24 cellular contexts compared by ENCODE assay signal in the genomic region with DNA sequence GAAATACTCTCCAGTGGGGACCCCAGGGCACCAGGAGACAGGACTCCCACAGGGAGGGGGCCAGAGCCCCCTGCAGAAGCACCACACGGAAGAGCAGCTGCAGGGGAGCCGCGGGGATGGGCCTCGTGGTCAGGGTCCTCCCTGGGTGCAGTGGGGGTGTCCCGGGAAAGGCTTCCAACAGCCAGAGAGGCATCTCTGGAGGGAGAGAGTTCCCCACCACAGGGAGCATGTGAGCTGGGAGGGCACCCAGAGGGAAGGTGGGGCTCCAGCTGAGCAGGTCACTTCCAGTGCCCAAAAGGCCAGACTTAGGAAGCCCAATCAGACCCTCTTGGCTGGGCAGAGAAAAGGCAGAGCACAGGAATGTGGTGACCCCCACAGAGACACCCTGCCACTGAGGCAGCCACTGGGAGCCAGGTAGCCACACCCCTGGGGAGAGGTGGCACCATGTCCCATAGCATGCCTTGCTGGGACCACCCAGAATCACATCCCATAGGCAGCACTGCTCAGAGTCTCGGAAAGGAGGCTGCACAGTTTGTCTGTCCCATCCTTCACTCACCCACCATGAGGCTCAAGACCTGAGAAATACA. TPM values are rescaled to one million over a fixed set of nuclear protein-coding genes. Genes with fewer than 3 reads are reported as not detected.
"Had no signal": no experiment of that assay in that cellular context is flagged by ENCODE, and none has a peak within 500 bp of the region (broad histone marks: within the 10 kb centered on the region; RNA-seq: fewer than 3 reads in every experiment).

No MANE protein-coding gene starts in this region.

- H3K27ac ChIP-seq: coronary artery, epithelial cell of prostate, esophagus muscularis mucosa, gastrocnemius medialis, heart right ventricle, right lobe of liver, suprapubic skin, thyroid gland, uterus had no signal

- H3K4me1 ChIP-seq: gastrocnemius medialis, heart right ventricle, right lobe of liver, suprapubic skin, thyroid gland, uterus had no signal

- H3K4me3 ChIP-seq: coronary artery, esophagus muscularis mucosa, gastrocnemius medialis, heart right ventricle, mucosa of descending colon, right lobe of liver, suprapubic skin, thyroid gland, uterus had no signal

- H3K36me3 ChIP-seq: esophagus muscularis mucosa, gastrocnemius medialis, heart right ventricle, right lobe of liver, suprapubic skin, thyroid gland, uterus had no signal

- H3K9me3 ChIP-seq: esophagus muscularis mucosa, gastrocnemius medialis, heart right ventricle, mucosa of descending colon, right lobe of liver, suprapubic skin, thyroid gland, uterus had no signal

- ATAC-seq: gastrocnemius medialis; mucosa of descending colon; naive thymus-derived CD8-positive, alpha-beta T cell; right lobe of liver; stimulated activated naive B cell treated with anti-CD40 and anti-IgM and Interleukin-4, amounts not matched to agents 10 μg/mL and 1 μg/mL and 100 μg/mL, for 72 hours had no signal

- DNase-seq: central memory CD4-positive, alpha-beta T cell; effector CD4-positive, alpha-beta T cell; gastrocnemius medialis; heart right ventricle; hypothalamus; kidney glomerular epithelial cell; mucosa of descending colon; right lobe of liver; stimulated activated CD4-positive, alpha-beta T cell treated with anti-CD3 and anti-CD28 coated beads, Interleukin-2, amount 100 ng/mL, for 24 hours; stimulated activated CD4-positive, alpha-beta T cell treated with anti-CD3 and anti-CD28 coated beads, Interleukin-4, amount 100 ng/mL, for 4 hours; stimulated activated naive B cell treated with anti-CD40 and anti-IgM and Interleukin-4, amounts not matched to agents 10 μg/mL and 1 μg/mL and 100 μg/mL, for 72 hours; thyroid gland; uterus had no signal

- H3K27me3 ChIP-seq: gastrocnemius medialis, right lobe of liver, thyroid gland, uterus had no signal

RNA-seq across cellular contexts. Expression of gene LMO1, which starts 49.9 kb away (rescaled TPM):
- total RNA-seq: chondrocyte; dermis microvascular lymphatic vessel endothelial cell; fibroblast of villous mesenchyme; liver; naive thymus-derived CD8-positive, alpha-beta T cell; osteocyte; right lobe of liver; skeletal muscle tissue; uterus had no signal
- polyA plus RNA-seq: liver; naive thymus-derived CD8-positive, alpha-beta T cell had no signal
